In genomic region chr17:3722716-3723115, GRCh38 we compare ENCODE assay signal across 8 cellular contexts. TPM values are rescaled to one million over a fixed set of nuclear protein-coding genes. Genes with fewer than 3 reads are reported as not detected.
A peak's percentile ranks its signal among the peaks of the same experiment; 100 is the strongest.
DNase-seq lines count a peak whose midpoint lies in the region; ATAC-seq, FAIRE-seq and TF ChIP-seq lines count a peak whose summit lies in the region.

No MANE protein-coding gene starts in this region.

- CTCF ChIA-PET in RWPE1 (lab: Yijun Ruan, JAX): interaction anchor here (0.6 to 1.5 kb wide), 3 partner anchors 16 to 895 kb away, joined by 3 to 4 read pairs (median 3); no protein-coding TSS in a partner anchor

- ATAC-seq in activated T-cell treated with anti-CD3 and anti-CD28 coated beads, Interleukin-2, amount 50 U/mL, for 72 hours (replicated peaks in 1 of 2): no peak
- ATAC-seq in left lung (no peak), HG02852 (IDR thresholded peaks at IDR 0.05; ENCODE audit: unreplicated experiment) (no peak)

- H3K4me1 Mint-ChIP-seq in activated T-cell treated with anti-CD3 and anti-CD28 coated beads, Interleukin-2, amount 50 U/mL, for 72 hours (ENCODE audit: low read depth): peaks cover 62% of the 10 kb centered on the region
- peaks cover 18% of the 10 kb centered on the region for H3K4me1 Mint-ChIP-seq in astrocyte (ENCODE audit: low read depth, unreplicated experiment)

- H3K9me3 Mint-ChIP-seq in activated T-cell treated with anti-CD3 and anti-CD28 coated beads, Interleukin-2, amount 50 U/mL, for 72 hours: no peaks in the 10 kb centered on the region
- H3K9me3 Mint-ChIP-seq in astrocyte (ENCODE audit: unreplicated experiment): no peaks in the 10 kb centered on the region

- TF ChIP-seq CTCF in astrocyte (IDR thresholded peaks at IDR 0.05; ENCODE audit: insufficient read depth, low read depth, low read length): no peak
- TF ChIP-seq CTCF in left lung (IDR thresholded peaks at IDR 0.05): no peak
- TF ChIP-seq CTCF in tibial artery (IDR thresholded peaks at IDR 0.05): no peak
- no peak for TF ChIP-seq CTCF in RWPE1 (conservative IDR thresholded peaks at IDR 0.05; ENCODE audit: low read depth)

- no peak for FAIRE-seq in astrocyte (lab: Jason Lieb, UNC)

- H4K20me1 ChIP-seq in astrocyte (ENCODE audit: insufficient read depth, low read length): peaks cover 11% of the 10 kb centered on the region

- peaks cover 24 to 55% of the 10 kb centered on the region in 2 donors for H3K36me3 Mint-ChIP-seq in activated T-cell treated with anti-CD3 and anti-CD28 coated beads, Interleukin-2, amount 50 U/mL, for 72 hours (ENCODE audit: insufficient read depth in 2 of 2)
- H3K36me3 Mint-ChIP-seq in astrocyte (ENCODE audit: low read depth, unreplicated experiment): peaks cover 3% of the 10 kb centered on the region

- H2AFZ ChIP-seq in astrocyte (ENCODE audit: low read depth, low read length): peak overlapping the region; percentile 100

- peak overlapping the region; percentile 98 for H3K9ac ChIP-seq in astrocyte (ENCODE audit: low read length)

- intact Hi-C loops in left lung (cut with DNase I): no loop called here
- intact Hi-C loops in tibial artery (cut with DNase I; ENCODE audit: low total_unique reads): no loop called here

- no peaks in the 10 kb centered on the region for H3K27me3 Mint-ChIP-seq in activated T-cell treated with anti-CD3 and anti-CD28 coated beads, Interleukin-2, amount 50 U/mL, for 72 hours (ENCODE audit: low read depth)
- H3K27me3 Mint-ChIP-seq in astrocyte (ENCODE audit: low read depth, unreplicated experiment): no peaks in the 10 kb centered on the region

- no peaks in the 10 kb centered on the region for H3K27me3 ChIP-seq in astrocyte (ENCODE audit: insufficient read depth, low read length)
- H3K27me3 ChIP-seq in left lung: no peaks in the 10 kb centered on the region
- H3K27me3 ChIP-seq in tibial artery: no peaks in the 10 kb centered on the region

- peak overlapping the region; percentile 99 for H3K4me2 ChIP-seq in astrocyte (ENCODE audit: low read length)

- H3K36me3 ChIP-seq in astrocyte (ENCODE audit: insufficient read depth, low read length): peaks cover 11% of the 10 kb centered on the region
- H3K36me3 ChIP-seq in left lung: peaks cover 0 to 15% of the 10 kb centered on the region in 2 donors
- H3K36me3 ChIP-seq in tibial artery: peaks cover 0 to 24% (median 16%) of the 10 kb centered on the region in 3 donors

- peak overlapping the region; percentile 88 for H3K27ac ChIP-seq in astrocyte (ENCODE audit: low read depth, low read length)
- H3K27ac ChIP-seq in left lung: peak overlapping the region; percentile 88 to 90
- H3K27ac ChIP-seq in tibial artery: peak overlapping the region; percentile 87 to 91
- no peak overlapping the region for H3K27ac ChIP-seq in RWPE1

- H3K4me3 ChIP-seq in astrocyte (ENCODE audit: insufficient read depth, low read depth, low read length) (peak overlapping the region; percentile 98), left lung (peak overlapping the region; percentile 83 to 95), tibial artery (peak overlapping the region; percentile 89 to 97)

- POLR2A ChIA-PET in RWPE1 (lab: Yijun Ruan, JAX; ENCODE audit: low non-redundant PET): interaction anchor here (0.5 kb wide), 1 partner anchor 23 kb away, joined by 3 read pairs; no protein-coding TSS in a partner anchor

- H3K9me3 ChIP-seq in astrocyte (ENCODE audit: insufficient read depth, low read depth, low read length) (no peaks in the 10 kb centered on the region), left lung (no peaks in the 10 kb centered on the region), tibial artery (no peaks in the 10 kb centered on the region)

- peak overlapping the region; percentile 87 to 94 for H3K4me3 Mint-ChIP-seq in activated T-cell treated with anti-CD3 and anti-CD28 coated beads, Interleukin-2, amount 50 U/mL, for 72 hours
- peak overlapping the region; percentile 95 for H3K4me3 Mint-ChIP-seq in astrocyte (ENCODE audit: unreplicated experiment)

- no peak for DNase-seq in activated T-cell treated with anti-CD3 and anti-CD28 coated beads, Interleukin-2, amount 50 U/mL, for 72 hours
- no peak for DNase-seq in activated T-cell treated with anti-CD3 and anti-CD28 coated beads, Interleukin-2, amount 50 U/mL, for 48 hours
- no peak for DNase-seq in astrocyte (ENCODE audit: low read depth)
- no peak for DNase-seq in left lung
- no peak for DNase-seq in tibial artery
- DNase-seq in NCI-H146 (lab: John Stamatoyannopoulos, UW): no peak
- DNase-seq in RWPE1 (ENCODE audit: low spot score): no peak

- H3K4me1 ChIP-seq in astrocyte (ENCODE audit: insufficient read depth, low read length) (peaks cover 30% of the 10 kb centered on the region), left lung (peaks cover 16 to 66% of the 10 kb centered on the region in 2 donors), tibial artery (peaks cover 0 to 40% (median 18%) of the 10 kb centered on the region in 4 donors)

- peaks cover 53% of the 10 kb centered on the region for H3K79me2 ChIP-seq in astrocyte (ENCODE audit: insufficient read depth, low read length)

- H3K27ac Mint-ChIP-seq in activated T-cell treated with anti-CD3 and anti-CD28 coated beads, Interleukin-2, amount 50 U/mL, for 72 hours: peak overlapping the region; percentile 97
- peak overlapping the region; percentile 90 for H3K27ac Mint-ChIP-seq in astrocyte (ENCODE audit: unreplicated experiment)

RNA-seq across cellular contexts. Expression of gene HASPIN, which starts 1.0 kb away (rescaled TPM):
- 10 to 100 TPM; 23.2 to 25.7 TPM for total RNA-seq in activated T-cell treated with anti-CD3 and anti-CD28 coated beads, Interleukin-2, amount 50 U/mL, for 72 hours
- total RNA-seq in astrocyte: 1.7 and 2.4 TPM in 2 replicates
- total RNA-seq in left lung: 1 to 10 TPM; 1.9 TPM

RNA-seq across cellular contexts. Expression of gene P2RX5, which starts 26.8 kb away (rescaled TPM):
- 10 to 100 TPM; 46.5 to 60.1 TPM for total RNA-seq in activated T-cell treated with anti-CD3 and anti-CD28 coated beads, Interleukin-2, amount 50 U/mL, for 72 hours
- 2.4 TPM in 2 replicates for total RNA-seq in astrocyte
- 1 to 10 TPM; 1.1 to 2.1 TPM for total RNA-seq in left lung

RNA-seq across cellular contexts. Expression of gene EMC6, which starts 54.1 kb away (rescaled TPM):
- total RNA-seq in activated T-cell treated with anti-CD3 and anti-CD28 coated beads, Interleukin-2, amount 50 U/mL, for 72 hours: 10 to 100 TPM; 44.0 to 45.0 TPM
- 49.7 and 52.2 TPM in 2 replicates for total RNA-seq in astrocyte
- total RNA-seq in left lung: 10 to 100 TPM; 33.0 to 37.6 TPM

RNA-seq across cellular contexts. Expression of gene TAX1BP3, which starts 54.3 kb away (rescaled TPM):
- total RNA-seq in activated T-cell treated with anti-CD3 and anti-CD28 coated beads, Interleukin-2, amount 50 U/mL, for 72 hours: 10 to 100 TPM; 10.6 to 12.3 TPM
- 193 and 194 TPM in 2 replicates for total RNA-seq in astrocyte
- 100 to 1,000 TPM; 143 to 194 TPM for total RNA-seq in left lung

Comparison
In these comparisons a context has a peak if more than half of its experiments do, and no peak if none do; other contexts are left out.
1. RNA of gene P2RX5, which starts 26.8 kb away (total RNA-seq): 46.5 to 60.1 TPM in activated T-cell treated with anti-CD3 and anti-CD28 coated beads, Interleukin-2, amount 50 U/mL, for 72 hours; 2.4 TPM in astrocyte and 1.1 to 2.1 TPM in left lung; every median in the first group is over 10 times any median in the second.
2. Peak in every context shown above with its lines, with median percentiles within 50 percentile points of each other: H3K4me3 ChIP-seq.